In the genomic region with DNA sequence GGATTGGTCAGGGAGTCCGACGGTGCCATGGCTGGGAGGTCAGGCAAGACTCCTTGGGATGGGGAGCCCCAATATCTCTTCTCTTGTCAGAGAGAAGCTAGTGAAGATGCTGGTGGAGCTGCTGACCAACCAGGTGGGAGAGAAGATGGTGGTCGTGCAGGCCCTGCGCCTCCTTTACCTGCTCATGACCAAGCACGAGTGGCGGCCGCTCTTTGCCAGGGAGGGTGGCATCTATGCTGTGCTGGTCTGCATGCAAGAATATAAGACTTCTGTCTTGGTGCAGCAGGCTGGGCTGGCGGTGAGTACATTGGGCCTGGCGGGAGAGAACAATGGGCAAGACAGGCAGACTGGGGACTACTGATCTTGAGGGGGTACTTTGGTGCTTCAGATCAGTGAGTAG, we compare ENCODE assay signal across 17 cellular contexts. TPM values are rescaled to one million over a fixed set of nuclear protein-coding genes. Genes with fewer than 3 reads are reported as not detected.
A peak's percentile ranks its signal among the peaks of the same experiment; 100 is the strongest.
DNase-seq lines count a peak whose midpoint lies in the region; ATAC-seq and TF ChIP-seq lines count a peak whose summit lies in the region.
"Had no signal": no experiment of that assay in that cellular context is flagged by ENCODE, and none has a peak within 500 bp of the region (broad histone marks: within the 10 kb centered on the region; RNA-seq: fewer than 3 reads in every experiment).

No MANE protein-coding gene starts in this region.

- peaks cover 4% of the 10 kb centered on the region for H3K79me1 ChIP-seq in neuronal stem cell (ENCODE audit: low read depth, low read length)

- no peak overlapping the region for H2BK5ac ChIP-seq in neuronal stem cell (ENCODE audit: low read length)

- H3K36me3 Mint-ChIP-seq in Caco-2 (ENCODE audit: insufficient read depth, unreplicated experiment) (no peaks in the 10 kb centered on the region), endothelial cell (ENCODE audit: low read depth, unreplicated experiment) (peaks cover 32% of the 10 kb centered on the region)

- no peaks in the 10 kb centered on the region for H3K9me3 ChIP-seq in Caco-2
- no peaks in the 10 kb centered on the region for H3K9me3 ChIP-seq in RWPE2 (ENCODE audit: severe bottlenecking)
- no peaks in the 10 kb centered on the region for H3K9me3 ChIP-seq in neuronal stem cell (replicated peaks in 1 of 2; ENCODE audit: control insufficient read depth in 2 of 2, insufficient read depth in 1 of 2, low read depth in 1 of 2, low read length in 2 of 2)
- H3K9me3 ChIP-seq in heart left ventricle: no peaks in the 10 kb centered on the region
- H3K9me3 ChIP-seq: A549, BE2C, HAP-1 had no signal

- H3K27me3 ChIP-seq in Caco-2 (replicated peaks; ENCODE audit: control insufficient read depth, insufficient read depth, low read length): no peaks in the 10 kb centered on the region
- no peaks in the 10 kb centered on the region for H3K27me3 ChIP-seq in RWPE2 (ENCODE audit: insufficient read depth, poor library complexity, severe bottlenecking)
- H3K27me3 ChIP-seq in neuronal stem cell (ENCODE audit: control insufficient read depth in 3 of 3, insufficient read depth in 3 of 3, low read depth in 1 of 3, low read length in 3 of 3): no peaks in the 10 kb centered on the region
- H3K27me3 ChIP-seq in heart left ventricle: no peaks in the 10 kb centered on the region
- H3K27me3 ChIP-seq: BE2C had no signal

- TF ChIP-seq POLR2A in heart left ventricle (IDR thresholded peaks at IDR 0.05): no peak

- no peak overlapping the region for H3K4ac ChIP-seq in neuronal stem cell (ENCODE audit: low read length)

- no peaks in the 10 kb centered on the region for H3K27me3 Mint-ChIP-seq in Caco-2 (ENCODE audit: insufficient read depth, unreplicated experiment)
- H3K27me3 Mint-ChIP-seq in endothelial cell (ENCODE audit: unreplicated experiment): peaks cover 6% of the 10 kb centered on the region
- H3K27me3 Mint-ChIP-seq: CD4-positive, alpha-beta memory T cell had no signal

- H2BK120ac ChIP-seq in neuronal stem cell (ENCODE audit: low read depth, low read length): no peak overlapping the region

- H3K23ac ChIP-seq in neuronal stem cell (ENCODE audit: low read depth, low read length, poor library complexity): peak overlapping the region; percentile 43

- H3K27ac ChIP-seq in RWPE2 (ENCODE audit: poor library complexity, severe bottlenecking) (no peak overlapping the region), neuronal stem cell (replicated peaks; ENCODE audit: low read length) (no peak overlapping the region), heart left ventricle (no peak overlapping the region)
- H3K27ac ChIP-seq: A549, C4-2B had no signal

- intact Hi-C loops in Caco-2 (cut with micrococcal nuclease; ENCODE audit: unreplicated experiment): no loop called here
- intact Hi-C loops in heart left ventricle (cut with DNase I): no loop called here

- no peak for TF ChIP-seq CTCF in Caco-2 (IDR thresholded peaks at IDR 0.05; ENCODE audit: insufficient read depth in 1 of 2, low read depth in 1 of 2, low read length in 1 of 2, severe bottlenecking in 1 of 2, unreplicated experiment in 1 of 2)
- TF ChIP-seq CTCF in RWPE2 (IDR thresholded peaks at IDR 0.05; ENCODE audit: poor library complexity, severe bottlenecking): no peak
- TF ChIP-seq CTCF in endothelial cell (IDR thresholded peaks at IDR 0.05; ENCODE audit: unreplicated experiment): no peak
- TF ChIP-seq CTCF in foreskin fibroblast (IDR thresholded peaks at IDR 0.05; ENCODE audit: low read depth, low read length): no peak
- no peak for TF ChIP-seq CTCF in heart left ventricle (IDR thresholded peaks at IDR 0.05)

- H2AK5ac ChIP-seq in neuronal stem cell (ENCODE audit: low read depth, low read length): no peak overlapping the region

- H4K91ac ChIP-seq in neuronal stem cell (ENCODE audit: low read depth, low read length, poor library complexity): no peak overlapping the region

- DNase-seq in Caco-2 (no peak), RWPE2 (ENCODE audit: low spot score) (peak; percentile 46), endothelial cell (ENCODE audit: low spot score) (no peak), neuronal stem cell (ENCODE audit: low spot score) (no peak), HuH-7.5 (ENCODE audit: low spot score) (no peak), foreskin fibroblast (no peak), nucleus accumbens (lab: John Stamatoyannopoulos, UW) (no peak), heart left ventricle (no peak)
- DNase-seq: BE2C; CD4-positive, alpha-beta memory T cell; DMS153; DMS79 treated with DMSO at 0.1 percent for 48 hours; EL had no signal

- no peaks in the 10 kb centered on the region for H3K4me1 ChIP-seq in Caco-2
- H3K4me1 ChIP-seq in RWPE2 (ENCODE audit: insufficient read depth, poor library complexity, severe bottlenecking): no peaks in the 10 kb centered on the region
- no peaks in the 10 kb centered on the region for H3K4me1 ChIP-seq in neuronal stem cell (ENCODE audit: control insufficient read depth in 2 of 2, insufficient read depth in 1 of 2, low read depth in 1 of 2, low read length in 2 of 2)
- peaks cover 0 to 6% (median 0%) of the 10 kb centered on the region in 12 donors for H3K4me1 ChIP-seq in heart left ventricle
- H3K4me1 ChIP-seq: A549, BE2C, HAP-1 had no signal

- ATAC-seq in RWPE2 (ENCODE audit: low read depth) (no peak), heart left ventricle (no peak)
- ATAC-seq: A549 had no signal

- H3K18ac ChIP-seq in neuronal stem cell (ENCODE audit: low read length): no peak overlapping the region

- H3K14ac ChIP-seq in neuronal stem cell (ENCODE audit: low read length): no peak overlapping the region

- H3K9me3 Mint-ChIP-seq in Caco-2 (ENCODE audit: unreplicated experiment) (no peaks in the 10 kb centered on the region), endothelial cell (ENCODE audit: unreplicated experiment) (no peaks in the 10 kb centered on the region)
- H3K9me3 Mint-ChIP-seq: CD4-positive, alpha-beta memory T cell had no signal

- POLR2A ChIA-PET in Caco-2 (lab: Charles Lee): no interaction called here

- no peak overlapping the region for H2BK15ac ChIP-seq in neuronal stem cell (ENCODE audit: low read length)

- H3K36me3 ChIP-seq in Caco-2 (ENCODE audit: control insufficient read depth, insufficient read depth, low read length) (no peaks in the 10 kb centered on the region), RWPE2 (ENCODE audit: low read depth) (peaks cover 49% of the 10 kb centered on the region), neuronal stem cell (replicated peaks in 1 of 2; ENCODE audit: control insufficient read depth in 2 of 2, insufficient read depth in 2 of 2, low read length in 2 of 2) (peaks cover 12 to 56% of the 10 kb centered on the region in 2 donors), heart left ventricle (peaks cover 0 to 88% (median 81%) of the 10 kb centered on the region in 9 donors)

- H3K4me3 Mint-ChIP-seq in Caco-2 (ENCODE audit: unreplicated experiment) (no peak overlapping the region), endothelial cell (ENCODE audit: unreplicated experiment) (peak overlapping the region; percentile 57)
- H3K4me3 Mint-ChIP-seq: CD4-positive, alpha-beta memory T cell had no signal

- H4K8ac ChIP-seq in neuronal stem cell (ENCODE audit: low read depth, low read length): no peak overlapping the region

- H3K4me1 Mint-ChIP-seq in Caco-2 (ENCODE audit: low read depth, unreplicated experiment): peaks cover 5% of the 10 kb centered on the region
- H3K4me1 Mint-ChIP-seq in endothelial cell (ENCODE audit: unreplicated experiment): no peaks in the 10 kb centered on the region

- no peak overlapping the region for H2BK12ac ChIP-seq in neuronal stem cell (ENCODE audit: low read length)

- H3K4me3 ChIP-seq in Caco-2 (ENCODE audit: low read depth, low read length): no peak overlapping the region
- no peak overlapping the region for H3K4me3 ChIP-seq in RWPE2 (ENCODE audit: severe bottlenecking)
- H3K4me3 ChIP-seq in neuronal stem cell (ENCODE audit: low read length in 2 of 2): peak overlapping the region in 1 of 2 donors; percentile 57
- no peak overlapping the region for H3K4me3 ChIP-seq in foreskin fibroblast (ENCODE audit: low read depth in 1 of 2, low read length in 2 of 2)
- H3K4me3 ChIP-seq in heart left ventricle: no peak overlapping the region
- H3K4me3 ChIP-seq: A549, HAP-1 had no signal

- H2AFZ ChIP-seq in neuronal stem cell (ENCODE audit: low read length): no peak overlapping the region

- H3K27ac Mint-ChIP-seq in Caco-2 (ENCODE audit: unreplicated experiment): peak overlapping the region; percentile 25
- no peak overlapping the region for H3K27ac Mint-ChIP-seq in endothelial cell (ENCODE audit: unreplicated experiment)

- no peak overlapping the region for H3K9ac ChIP-seq in neuronal stem cell (ENCODE audit: low read depth, low read length, poor library complexity)

- WGBS in neuronal stem cell (ENCODE audit: extremely low coverage in 2 of 2, insufficient read length in 2 of 2, insufficient replicate concordance in 1 of 2), 2 donors: no CpG with 5 or more reads among the region's 9 CpGs
- 95 to 98% (median 96%) methylated on average over 6 to 9 of the region's 9 CpGs for WGBS in heart left ventricle, 4 donors

- BruUV-seq in Caco-2 (replicated peaks; lab: Mats Ljungman, UMichigan): no TSS peak

- CTCF ChIA-PET in Caco-2 (lab: Charles Lee): no interaction called here

- H3K4me2 ChIP-seq in neuronal stem cell (ENCODE audit: insufficient read depth, low read length, poor library complexity, severe bottlenecking): no peak overlapping the region
- H3K4me2 ChIP-seq: A549 had no signal

RNA-seq across cellular contexts. Expression of gene CUL9, which starts 10.9 kb away (rescaled TPM):
- total RNA-seq in Caco-2 (2022) (16.7 and 16.8 TPM in 2 replicates), endothelial cell (ENCODE audit: unreplicated experiment) (55.4 TPM), heart left ventricle (10 to 100 TPM in 8 of 9 donors, 1 to 10 TPM in 1; 6.5 to 22.3 (median 12.5) TPM)
- 10.3 TPM for polyA plus RNA-seq in neuronal stem cell (2013, experiment 1 of 2)
- polyA plus RNA-seq in neuronal stem cell (2013, experiment 2 of 2): 11.1 TPM
- 10 to 100 TPM in 1 of 2 donors, 1 to 10 TPM in 1; 7.5 to 17.0 TPM for polyA plus RNA-seq in heart left ventricle

RNA-seq across cellular contexts. Expression of gene SRF, which starts 21.8 kb away (rescaled TPM):
- 31.3 and 32.1 TPM in 2 replicates for total RNA-seq in Caco-2 (2022)
- 31.3 TPM for total RNA-seq in endothelial cell (ENCODE audit: unreplicated experiment)
- 33.8 TPM for polyA plus RNA-seq in neuronal stem cell (2013, experiment 1 of 2)
- polyA plus RNA-seq in neuronal stem cell (2013, experiment 2 of 2): 33.2 TPM
- 10 to 100 TPM; 49.8 to 94.4 (median 73.3) TPM for total RNA-seq in heart left ventricle
- polyA plus RNA-seq in heart left ventricle: 10 to 100 TPM; 43.5 to 90.6 TPM

RNA-seq across cellular contexts. Expression of gene DNPH1, which starts 36.4 kb away (rescaled TPM):
- total RNA-seq in Caco-2 (2022): 56.1 and 62.6 TPM in 2 replicates
- total RNA-seq in endothelial cell (ENCODE audit: unreplicated experiment): 4.5 TPM
- polyA plus RNA-seq in neuronal stem cell (2013, experiment 1 of 2): 110 TPM
- 110 TPM for polyA plus RNA-seq in neuronal stem cell (2013, experiment 2 of 2)
- 10 to 100 TPM; 18.9 to 63.7 (median 25.7) TPM for total RNA-seq in heart left ventricle
- 10 to 100 TPM; 37.9 to 45.5 TPM for polyA plus RNA-seq in heart left ventricle

RNA-seq across cellular contexts. Expression of gene TTBK1, which starts 50.4 kb away (rescaled TPM):
- total RNA-seq in Caco-2 (2022) (0.51 and 0.61 TPM in 2 replicates), endothelial cell (ENCODE audit: unreplicated experiment) (1.0 TPM), heart left ventricle (under 1 TPM; 0.04 to 0.52 (median 0.29) TPM)
- polyA plus RNA-seq in neuronal stem cell (2013, experiment 1 of 2): 1.5 TPM
- polyA plus RNA-seq in neuronal stem cell (2013, experiment 2 of 2): 1.5 TPM
- under 1 TPM; 0.07 to 0.23 TPM for polyA plus RNA-seq in heart left ventricle
- polyA plus RNA-seq: AG04450; CD4-positive, alpha-beta memory T cell had no signal
